In the genomic region with DNA sequence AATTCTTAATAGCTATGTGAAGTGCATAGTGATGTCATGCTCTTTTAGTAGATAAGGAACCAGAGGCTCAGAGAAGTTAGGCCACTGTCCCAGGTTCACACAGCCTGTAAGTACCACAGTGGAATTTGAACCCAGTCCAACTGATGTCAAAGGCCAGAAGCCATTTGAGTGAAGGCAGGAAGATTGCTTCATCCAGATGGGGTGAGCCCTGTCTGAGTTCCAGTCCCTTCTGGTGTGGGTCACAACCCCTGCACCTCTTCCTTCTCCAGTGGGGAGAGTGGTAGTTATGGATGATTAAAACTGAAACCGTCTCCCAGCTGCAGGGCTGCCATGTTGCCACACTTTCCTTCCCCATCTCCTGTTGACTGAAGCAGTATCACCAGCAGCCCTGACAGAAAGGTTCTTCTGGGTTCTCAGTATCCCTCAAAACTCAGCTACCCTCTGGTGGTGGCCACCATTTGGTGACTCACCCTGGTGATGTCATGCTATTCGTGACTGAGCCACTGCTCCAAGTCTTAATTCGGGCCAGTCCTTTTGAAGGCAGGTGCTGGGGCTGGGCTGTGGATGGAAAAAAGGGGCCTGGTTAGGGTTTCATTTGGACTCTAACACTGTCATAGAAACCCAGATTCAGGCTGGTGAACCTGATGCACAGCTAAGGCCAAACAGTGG, we compare ENCODE assay signal across 9 cellular contexts. TPM values are rescaled to one million over a fixed set of nuclear protein-coding genes. Genes with fewer than 3 reads are reported as not detected.
DNase-seq lines count a peak whose midpoint lies in the region; ATAC-seq, FAIRE-seq and TF ChIP-seq lines count a peak whose summit lies in the region.
"Had no signal": no experiment of that assay in that cellular context is flagged by ENCODE, and none has a peak within 500 bp of the region (broad histone marks: within the 10 kb centered on the region; RNA-seq: fewer than 3 reads in every experiment).

No MANE protein-coding gene starts in this region.

- no peaks in the 10 kb centered on the region for H3K9me3 ChIP-seq in ascending aorta

- peak overlapping the region; percentile 21 to 54 for H3K27ac ChIP-seq in ascending aorta

- no peaks in the 10 kb centered on the region for H3K36me3 ChIP-seq in ascending aorta

- H3K4me3 ChIP-seq in ascending aorta, result no peak overlapping the region

- peak; percentile 75 for FAIRE-seq in RCC 7860 (lab: Jason Lieb, UNC)
- FAIRE-seq: endometrium had no signal

- H3K27me3 ChIP-seq in ascending aorta, result no peaks in the 10 kb centered on the region

- peaks cover 5 to 12% of the 10 kb centered on the region in 2 donors for H3K4me1 ChIP-seq in ascending aorta

- H3K27ac Mint-ChIP-seq in stimulated activated memory B cell treated with anti-CD40 and anti-IgM and Interleukin-4, amounts not matched to agents 10 μg/mL and 1 μg/mL and 100 μg/mL, for 72 hours, result peak overlapping the region; percentile 82

- H3K4me1 Mint-ChIP-seq in stimulated activated memory B cell treated with anti-CD40 and anti-IgM and Interleukin-4, amounts not matched to agents 10 μg/mL and 1 μg/mL and 100 μg/mL, for 72 hours, result peaks cover 33% of the 10 kb centered on the region

- DNase-seq in COLO668 (lab: John Stamatoyannopoulos, UW; ENCODE audit: unreplicated experiment) (peak; percentile 51), RCC 7860 (ENCODE audit: low spot score) (peak; percentile 73), ascending aorta (ENCODE audit: low spot score in 2 of 2) (peak; percentile 51 to 78), left lobe of liver (ENCODE audit: low spot score) (peak; percentile 46), NCI-H446 (lab: John Stamatoyannopoulos, UW) (no peak), NCI-H1092 (lab: John Stamatoyannopoulos, UW) (no peak)

- H3K4me3 Mint-ChIP-seq in stimulated activated memory B cell treated with anti-CD40 and anti-IgM and Interleukin-4, amounts not matched to agents 10 μg/mL and 1 μg/mL and 100 μg/mL, for 72 hours, result peak overlapping the region; percentile 43

- H3K27me3 Mint-ChIP-seq in stimulated activated memory B cell treated with anti-CD40 and anti-IgM and Interleukin-4, amounts not matched to agents 10 μg/mL and 1 μg/mL and 100 μg/mL, for 72 hours, result no peaks in the 10 kb centered on the region

- intact Hi-C loops in ascending aorta (cut with DNase I), result no loop called here

- no peaks in the 10 kb centered on the region for H3K9me3 Mint-ChIP-seq in stimulated activated memory B cell treated with anti-CD40 and anti-IgM and Interleukin-4, amounts not matched to agents 10 μg/mL and 1 μg/mL and 100 μg/mL, for 72 hours

- H3K36me3 Mint-ChIP-seq in stimulated activated memory B cell treated with anti-CD40 and anti-IgM and Interleukin-4, amounts not matched to agents 10 μg/mL and 1 μg/mL and 100 μg/mL, for 72 hours, result peaks cover 13% of the 10 kb centered on the region

- ATAC-seq in left lobe of liver (no peak), HG03135 (IDR thresholded peaks at IDR 0.05; ENCODE audit: unreplicated experiment) (no peak)
- ATAC-seq in stimulated activated memory B cell treated with anti-CD40 and anti-IgM and Interleukin-4, amounts not matched to agents 10 μg/mL and 1 μg/mL and 100 μg/mL, for 72 hours, result no peak

- TF ChIP-seq CTCF in ascending aorta (IDR thresholded peaks at IDR 0.05), result no peak

RNA-seq across cellular contexts. Expression of gene C10orf95, which starts 1.5 kb away (rescaled TPM):
- total RNA-seq in ascending aorta, result not detected
- total RNA-seq in left lobe of liver, result not detected

RNA-seq across cellular contexts. Expression of gene CUEDC2, which starts 20.4 kb away (rescaled TPM):
- total RNA-seq in ascending aorta (45.1 TPM), left lobe of liver (23.4 TPM)

RNA-seq across cellular contexts. Expression of gene FBXL15, which starts 32.2 kb away (rescaled TPM):
- total RNA-seq in ascending aorta (16.5 TPM), left lobe of liver (12.7 TPM)

RNA-seq across cellular contexts. Expression of gene PSD, which starts 34.2 kb away (rescaled TPM):
- total RNA-seq in ascending aorta (not detected), left lobe of liver (7.0 TPM)

RNA-seq across cellular contexts. Expression of gene ACTR1A, which starts 49.7 kb away (rescaled TPM):
- total RNA-seq in ascending aorta (200 TPM), left lobe of liver (25.5 TPM)

Comparison
In these comparisons a context has a peak if more than half of its experiments do, and no peak if none do; other contexts are left out.
1. DNase-seq: peak in COLO668 (single experiment), RCC 7860 (single experiment), ascending aorta (2 of 2) and left lobe of liver (single experiment); none in NCI-H446 (0 of 2) and NCI-H1092 (single experiment).